19 cellular contexts compared by ENCODE assay signal in the genomic region with DNA sequence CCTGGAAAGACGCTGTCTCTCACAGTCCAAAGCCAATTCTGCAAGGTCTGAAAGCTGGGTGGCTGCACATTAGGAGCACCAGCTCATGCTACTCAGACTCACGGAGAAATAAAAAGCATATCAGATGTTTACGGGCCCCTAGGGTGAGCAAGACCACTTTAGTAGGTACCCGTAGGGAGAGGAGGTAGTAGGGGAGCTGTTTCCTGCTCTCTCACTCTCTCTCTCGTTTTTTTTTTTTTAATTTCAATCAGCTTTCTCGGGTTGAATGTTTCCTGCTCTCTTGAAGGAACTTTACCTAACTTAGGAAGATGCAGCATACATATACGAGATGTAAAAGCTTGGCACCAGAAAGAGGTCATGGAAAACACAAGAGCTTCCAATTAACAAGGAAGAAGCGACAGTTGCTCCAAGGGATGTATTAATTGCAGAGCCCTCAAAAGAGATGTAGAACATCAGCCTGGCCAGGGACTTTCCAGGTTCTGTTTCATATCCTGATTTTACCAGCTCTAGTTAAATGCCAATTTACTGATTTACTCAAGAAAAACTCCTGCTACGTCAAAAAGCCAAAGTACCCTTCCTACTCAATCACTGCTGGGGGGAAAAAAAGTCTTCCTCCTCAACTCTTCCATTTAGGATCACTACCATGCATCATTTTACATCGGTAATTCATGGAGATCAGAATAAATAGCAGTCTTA. TPM values are rescaled to one million over a fixed set of nuclear protein-coding genes. Genes with fewer than 3 reads are reported as not detected.
DNase-seq lines count a peak whose midpoint lies in the region; ATAC-seq and TF ChIP-seq lines count a peak whose summit lies in the region.
"Had no signal": no experiment of that assay in that cellular context is flagged by ENCODE, and none has a peak within 500 bp of the region (broad histone marks: within the 10 kb centered on the region; RNA-seq: fewer than 3 reads in every experiment).

No MANE protein-coding gene starts in this region.

- H3K27ac ChIP-seq in coronary artery = no peak overlapping the region
- H3K27ac ChIP-seq in aorta (ENCODE audit: low read depth in 1 of 2, low read length in 2 of 2) = no peak overlapping the region
- H3K27ac ChIP-seq: gastroesophageal sphincter, uterus had no signal

- H3K9me3 Mint-ChIP-seq in activated T-cell treated with anti-CD3 and anti-CD28 coated beads, Interleukin-2, amount 50 U/mL, for 24 hours = no peaks in the 10 kb centered on the region

- WGBS in aorta, 2 donors = 31 to 40% methylated on average over 10 of the region's 10 CpGs

- H3K36me3 Mint-ChIP-seq in activated T-cell treated with anti-CD3 and anti-CD28 coated beads, Interleukin-2, amount 50 U/mL, for 24 hours (ENCODE audit: low read depth) = no peaks in the 10 kb centered on the region

- H3K4me1 ChIP-seq in aorta (ENCODE audit: control insufficient read depth in 1 of 2, insufficient read depth in 2 of 2, low read length in 2 of 2) = no peaks in the 10 kb centered on the region

- intact Hi-C loops in aorta (cut with DNase I) = no loop called here

- H3K9me3 ChIP-seq in aorta (ENCODE audit: control insufficient read depth, low read length) = no peaks in the 10 kb centered on the region
- H3K9me3 ChIP-seq: gastroesophageal sphincter, uterus had no signal

- no peak for TF ChIP-seq CTCF in coronary artery (IDR thresholded peaks at IDR 0.05)

- no peak for DNase-seq in activated T-cell treated with anti-CD3 and anti-CD28 coated beads, Interleukin-2, amount 50 U/mL, for 24 hours
- DNase-seq in activated T-cell treated with anti-CD3 and anti-CD28 coated beads, Interleukin-2, amount 50 U/mL, for 1 hour = no peak
- DNase-seq in coronary artery (ENCODE audit: low spot score) (no peak), retina (peak; percentile 34), GM19238 (ENCODE audit: insufficient read length, low spot score) (no peak), aorta (no peak), AG20443 (ENCODE audit: low spot score) (no peak)
- DNase-seq: activated CD4-positive, alpha-beta T cell treated with anti-CD3 and anti-CD28 coated beads for 48 hours; effector CD4-positive, alpha-beta T cell; GOT3; left colon; NCI-H2029; occipital lobe; stimulated activated CD4-positive, alpha-beta T cell treated with anti-CD3 and anti-CD28 coated beads, Interleukin-12 subunit alpha, Interleukin-12 subunit beta, amount 100 ng/mL, for 4 hours; uterus had no signal

- H3K36me3 ChIP-seq in aorta (ENCODE audit: control insufficient read depth in 1 of 2, insufficient read depth in 2 of 2, low read length in 1 of 2) = no peaks in the 10 kb centered on the region
- H3K36me3 ChIP-seq: gastroesophageal sphincter, uterus had no signal

- ATAC-seq in HG03457 (IDR thresholded peaks at IDR 0.05; ENCODE audit: unreplicated experiment) (peak; percentile 37), aorta (ENCODE audit: low FRiP score) (no peak)
- ATAC-seq: gastroesophageal sphincter, left colon had no signal

- peak overlapping the region; percentile 73 for H3K4me3 ChIP-seq in coronary artery
- H3K4me3 ChIP-seq in aorta (ENCODE audit: low read length in 2 of 2) = peak overlapping the region in 1 of 2 donors; percentile 54

- H3K27ac Mint-ChIP-seq in activated T-cell treated with anti-CD3 and anti-CD28 coated beads, Interleukin-2, amount 50 U/mL, for 24 hours = no peak overlapping the region

- H3K4me3 Mint-ChIP-seq in activated T-cell treated with anti-CD3 and anti-CD28 coated beads, Interleukin-2, amount 50 U/mL, for 24 hours = peak overlapping the region; percentile 61

- H3K4me1 Mint-ChIP-seq in activated T-cell treated with anti-CD3 and anti-CD28 coated beads, Interleukin-2, amount 50 U/mL, for 24 hours (ENCODE audit: low read depth) = peaks cover 27% of the 10 kb centered on the region

- H3K27me3 Mint-ChIP-seq in activated T-cell treated with anti-CD3 and anti-CD28 coated beads, Interleukin-2, amount 50 U/mL, for 24 hours = peaks cover 73% of the 10 kb centered on the region

- no peaks in the 10 kb centered on the region for H3K27me3 ChIP-seq in aorta (ENCODE audit: control insufficient read depth in 1 of 2, insufficient read depth in 2 of 2, low read length in 1 of 2)

RNA-seq across cellular contexts. Expression of a gene that starts 3.1 kb away (rescaled TPM):
- not detected for total RNA-seq in aorta
- polyA plus RNA-seq in aorta = not detected
- total RNA-seq: G401, gastroesophageal sphincter, left colon, occipital lobe, uterus had no signal
- polyA plus RNA-seq: adipose tissue had no signal

RNA-seq across cellular contexts. Expression of a gene that starts 45.2 kb away (rescaled TPM):
- total RNA-seq in aorta = not detected
- polyA plus RNA-seq in aorta = not detected
- total RNA-seq: G401, gastroesophageal sphincter, left colon, occipital lobe, uterus had no signal

RNA-seq across cellular contexts. Expression of a gene that starts 50.1 kb away (rescaled TPM):
- total RNA-seq in aorta = not detected
- not detected for polyA plus RNA-seq in aorta
- total RNA-seq: G401, left colon, occipital lobe, uterus had no signal
- polyA plus RNA-seq: adipose tissue had no signal

RNA-seq across cellular contexts. Expression of a gene that starts 59.4 kb away (rescaled TPM):
- not detected for total RNA-seq in aorta
- polyA plus RNA-seq in aorta = not detected
- total RNA-seq: G401, gastroesophageal sphincter, left colon, occipital lobe, uterus had no signal
- polyA plus RNA-seq: adipose tissue had no signal
